ENCODE assay signal across 3 cellular contexts in genomic region chr7:155799514-155799913, GRCh38.
TF ChIP-seq lines count a peak whose summit lies in the region.

No MANE protein-coding gene starts in this region.

TF ChIP-seq in SK-N-SH, 30 proteins besides CTCF, POLR2A, EP300 and RAD21:
- TF ChIP-seq RCOR1 (IDR thresholded peaks at IDR 0.05; ENCODE audit: low read length) (no peak), IRF3 (IDR thresholded peaks at IDR 0.05; ENCODE audit: low read depth, low read length) (no peak), PBX3 (IDR thresholded peaks at IDR 0.05) (no peak), USF1 (IDR thresholded peaks at IDR 0.05; ENCODE audit: borderline replicate concordance, low read depth) (0 out of 2 replicates have a peak, but pooled peaks have one; percentile 17)

TF ChIP-seq in SK-N-SH treated with all-trans-retinoic acid at 6 μM for 48 hours, 23 proteins besides CTCF, POLR2A, EP300 and RAD21:
- no peak for TF ChIP-seq ARNTL (CRISPR knock-in tag; IDR thresholded peaks at IDR 0.05; ENCODE audit: borderline replicate concordance, low read depth)
- no peak for TF ChIP-seq ZFP30 (CRISPR knock-in tag; IDR thresholded peaks at IDR 0.05)
- TF ChIP-seq ZNF565 (CRISPR knock-in tag; conservative IDR thresholded peaks at IDR 0.05; ENCODE audit: low read depth), result no peak
- TF ChIP-seq PPARA (CRISPR knock-in tag; IDR thresholded peaks at IDR 0.05; ENCODE audit: borderline replicate concordance), result no peak
- no peak for TF ChIP-seq TOX (CRISPR knock-in tag; IDR thresholded peaks at IDR 0.05; ENCODE audit: borderline replicate concordance)
- no peak for TF ChIP-seq TCF4 (CRISPR knock-in tag; IDR thresholded peaks at IDR 0.05; ENCODE audit: borderline replicate concordance)
- TF ChIP-seq BACH2 (CRISPR knock-in tag; IDR thresholded peaks at IDR 0.05; ENCODE audit: borderline replicate concordance), result no peak
- TF ChIP-seq ZNF8 (CRISPR knock-in tag; IDR thresholded peaks at IDR 0.05), result no peak
- TF ChIP-seq ISL1 (CRISPR knock-in tag; IDR thresholded peaks at IDR 0.05), result no peak
- no peak for TF ChIP-seq ESRRG (CRISPR knock-in tag; IDR thresholded peaks at IDR 0.05)
- no peak for TF ChIP-seq CSDC2 (CRISPR knock-in tag; IDR thresholded peaks at IDR 0.05)
- TF ChIP-seq OSR1 (CRISPR knock-in tag; IDR thresholded peaks at IDR 0.05), result no peak
- no peak for TF ChIP-seq ZNF70 (CRISPR knock-in tag; IDR thresholded peaks at IDR 0.05)
- no peak for TF ChIP-seq TSHZ2 (CRISPR knock-in tag; IDR thresholded peaks at IDR 0.05)
- TF ChIP-seq CREB5 (CRISPR knock-in tag; IDR thresholded peaks at IDR 0.05; ENCODE audit: low read depth), result no peak
- TF ChIP-seq PATZ1 (CRISPR knock-in tag; IDR thresholded peaks at IDR 0.05; ENCODE audit: borderline replicate concordance), result no peak
- TF ChIP-seq ZC3H10 (CRISPR knock-in tag; IDR thresholded peaks at IDR 0.05), result no peak

TF ChIP-seq in IMR-90, 13 proteins besides CTCF, POLR2A, EP300 and RAD21:
- TF ChIP-seq MXI1 (IDR thresholded peaks at IDR 0.05; ENCODE audit: borderline replicate concordance, low read depth, low read length), result no peak
- TF ChIP-seq RFX5 (IDR thresholded peaks at IDR 0.05; ENCODE audit: low read depth, low read length), result no peak
- 0 out of 2 replicates have a peak, but pooled peaks have one; percentile 35 for TF ChIP-seq BHLHE40 (IDR thresholded peaks at IDR 0.05; ENCODE audit: low read depth, low read length)
- peak; percentile 59 for TF ChIP-seq USF2 (IDR thresholded peaks at IDR 0.05; ENCODE audit: low read depth, low read length)
